In genomic region chr6:53714888-53715287, GRCh38 we compare ENCODE assay signal across 1 cellular context.
TF ChIP-seq lines count a peak whose summit lies in the region.

No MANE protein-coding gene starts in this region.

TF ChIP-seq in IMR-90, 13 proteins besides CTCF, POLR2A, EP300 and RAD21:
- TF ChIP-seq USF2 (IDR thresholded peaks at IDR 0.05; ENCODE audit: low read depth, low read length) (no peak), SMC3 (IDR thresholded peaks at IDR 0.05; ENCODE audit: low read depth, low read length) (no peak), CEBPB (IDR thresholded peaks at IDR 0.05; ENCODE audit: low read depth, low read length) (no peak), NFE2L2 (IDR thresholded peaks at IDR 0.05; ENCODE audit: low read depth, low read length) (no peak), RCOR1 (IDR thresholded peaks at IDR 0.05; ENCODE audit: insufficient replicate concordance, low read length) (no peak), RFX5 (IDR thresholded peaks at IDR 0.05; ENCODE audit: low read depth, low read length) (no peak), BHLHE40 (IDR thresholded peaks at IDR 0.05; ENCODE audit: low read depth, low read length) (no peak), MAZ (IDR thresholded peaks at IDR 0.05; ENCODE audit: borderline replicate concordance, low read depth, low read length) (no peak), CHD1 (IDR thresholded peaks at IDR 0.05; ENCODE audit: low read depth, low read length) (no peak), MAFK (IDR thresholded peaks at IDR 0.05; ENCODE audit: low read depth, low read length) (no peak), FOS (IDR thresholded peaks at IDR 0.05; ENCODE audit: low read depth, low read length) (no peak), MXI1 (IDR thresholded peaks at IDR 0.05; ENCODE audit: borderline replicate concordance, low read depth, low read length) (no peak)
- TF ChIP-seq, protein P1, sequence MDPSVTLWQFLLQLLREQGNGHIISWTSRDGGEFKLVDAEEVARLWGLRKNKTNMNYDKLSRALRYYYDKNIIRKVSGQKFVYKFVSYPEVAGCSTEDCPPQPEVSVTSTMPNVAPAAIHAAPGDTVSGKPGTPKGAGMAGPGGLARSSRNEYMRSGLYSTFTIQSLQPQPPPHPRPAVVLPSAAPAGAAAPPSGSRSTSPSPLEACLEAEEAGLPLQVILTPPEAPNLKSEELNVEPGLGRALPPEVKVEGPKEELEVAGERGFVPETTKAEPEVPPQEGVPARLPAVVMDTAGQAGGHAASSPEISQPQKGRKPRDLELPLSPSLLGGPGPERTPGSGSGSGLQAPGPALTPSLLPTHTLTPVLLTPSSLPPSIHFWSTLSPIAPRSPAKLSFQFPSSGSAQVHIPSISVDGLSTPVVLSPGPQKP (IDR thresholded peaks at IDR 0.05; ENCODE audit: borderline replicate concordance, low read depth, low read length), result no peak
